8 cellular contexts compared by ENCODE assay signal in genomic region chr11:45179686-45180085, GRCh38. TPM values are rescaled to one million over a fixed set of nuclear protein-coding genes. Genes with fewer than 3 reads are reported as not detected.
DNase-seq lines count a peak whose midpoint lies in the region; ATAC-seq, FAIRE-seq and TF ChIP-seq lines count a peak whose summit lies in the region.

No MANE protein-coding gene starts in this region.

- peaks cover 16% of the 10 kb centered on the region for H3K36me3 ChIP-seq in left ventricle myocardium inferior
- H3K36me3 ChIP-seq in bronchial epithelial cell (ENCODE audit: control insufficient read depth, insufficient read depth, low read length) = peaks cover 4% of the 10 kb centered on the region
- H3K36me3 ChIP-seq in mucosa of stomach (ENCODE audit: control insufficient read depth, insufficient read depth, low read length) = peaks cover 15% of the 10 kb centered on the region
- H3K36me3 ChIP-seq in aorta (ENCODE audit: control insufficient read depth in 1 of 2, insufficient read depth in 2 of 2, low read length in 1 of 2) = no peaks in the 10 kb centered on the region

- H3K4me1 ChIP-seq in left ventricle myocardium inferior = peaks cover 50% of the 10 kb centered on the region
- peaks cover 17% of the 10 kb centered on the region for H3K4me1 ChIP-seq in mucosa of stomach (ENCODE audit: control insufficient read depth, insufficient read depth, low read length)
- peaks cover 0 to 3% of the 10 kb centered on the region in 2 donors for H3K4me1 ChIP-seq in aorta (ENCODE audit: control insufficient read depth in 1 of 2, insufficient read depth in 2 of 2, low read length in 2 of 2)

- H3K27me3 ChIP-seq in left ventricle myocardium inferior (ENCODE audit: low read depth) (no peaks in the 10 kb centered on the region), bronchial epithelial cell (ENCODE audit: control insufficient read depth, insufficient read depth, low read length) (no peaks in the 10 kb centered on the region), mucosa of stomach (ENCODE audit: control insufficient read depth, insufficient read depth, low read length) (no peaks in the 10 kb centered on the region), aorta (ENCODE audit: control insufficient read depth in 1 of 2, insufficient read depth in 2 of 2, low read length in 1 of 2) (no peaks in the 10 kb centered on the region)

- peak; percentile 95 for FAIRE-seq in bronchial epithelial cell (lab: Jason Lieb, UNC)

- ATAC-seq in Right ventricle myocardium inferior (no peak), aorta (ENCODE audit: low FRiP score) (no peak), HG03135 (IDR thresholded peaks at IDR 0.05; ENCODE audit: unreplicated experiment) (no peak)

- intact Hi-C loops in left ventricle myocardium inferior (cut with micrococcal nuclease) = no loop called here
- intact Hi-C loops in Right ventricle myocardium inferior (cut with DNase I) = loop anchor here (5.0 kb wide), 1 partner anchor 32 kb away; the partner anchor contains the start of gene PRDM11
- intact Hi-C loops in aorta (cut with DNase I) = loop anchor here in 1 of 2 donors (2.0 kb wide), 1 partner anchor 33 kb away; the partner anchor contains the start of gene PRDM11

- 76 to 83% methylated on average over 3 of the region's 3 CpGs for WGBS in aorta, 2 donors

- H3K27ac ChIP-seq in left ventricle myocardium inferior (replicated peaks) (peak overlapping the region; percentile 91), aorta (ENCODE audit: low read depth in 1 of 2, low read length in 2 of 2) (peak overlapping the region; percentile 3 to 88)

- TF ChIP-seq CTCF in left ventricle myocardium inferior (IDR thresholded peaks at IDR 0.05; ENCODE audit: borderline replicate concordance) (no peak), bronchial epithelial cell (IDR thresholded peaks at IDR 0.05; ENCODE audit: insufficient read depth, low read length, severe bottlenecking) (no peak)

- H3K9me3 ChIP-seq in left ventricle myocardium inferior (replicated peaks) = no peaks in the 10 kb centered on the region
- no peaks in the 10 kb centered on the region for H3K9me3 ChIP-seq in mucosa of stomach (ENCODE audit: control insufficient read depth, low read length)
- no peaks in the 10 kb centered on the region for H3K9me3 ChIP-seq in aorta (ENCODE audit: control insufficient read depth, low read length)

- H3K9ac ChIP-seq in mucosa of stomach (ENCODE audit: low read length) = peak overlapping the region; percentile 68

- DNase-seq in left ventricle myocardium inferior = no peak
- DNase-seq in Right ventricle myocardium inferior (ENCODE audit: missing footprints) = no peak
- no peak for DNase-seq in bronchial epithelial cell (ENCODE audit: low read depth)
- no peak for DNase-seq in aorta
- no peak for DNase-seq in activated CD4-positive, alpha-beta T cell treated with anti-CD3 and anti-CD28 coated beads for 1 hour
- no peak for DNase-seq in effector CD8-positive, alpha-beta T cell (lab: John Stamatoyannopoulos, UW)

- H3K4me3 ChIP-seq in left ventricle myocardium inferior (peak overlapping the region; percentile 76), bronchial epithelial cell (ENCODE audit: low read depth, low read length) (peak overlapping the region; percentile 51), mucosa of stomach (ENCODE audit: low read length) (no peak overlapping the region), aorta (ENCODE audit: low read length in 2 of 2) (no peak overlapping the region)

RNA-seq across cellular contexts. Expression of gene PRDM11, which starts 33.2 kb away (rescaled TPM):
- 17.2 TPM for total RNA-seq in left ventricle myocardium inferior
- 16.0 TPM for total RNA-seq in Right ventricle myocardium inferior
- total RNA-seq in bronchial epithelial cell = 4.7 and 5.4 TPM in 2 replicates
- total RNA-seq in aorta = 10 to 100 TPM; 23.6 to 29.6 TPM
- 10 to 100 TPM in 1 of 2 donors, 1 to 10 TPM in 1; 6.1 to 12.3 TPM for polyA plus RNA-seq in aorta

Comparison
In these comparisons a context has a peak if more than half of its experiments do, and no peak if none do; other contexts are left out.
1. H3K4me3 ChIP-seq: peak in left ventricle myocardium inferior (single experiment) and bronchial epithelial cell (single experiment); none in mucosa of stomach (single experiment) and aorta (0 of 2).